Comparison of ENCODE assay signal across 14 cellular contexts in the genomic region with DNA sequence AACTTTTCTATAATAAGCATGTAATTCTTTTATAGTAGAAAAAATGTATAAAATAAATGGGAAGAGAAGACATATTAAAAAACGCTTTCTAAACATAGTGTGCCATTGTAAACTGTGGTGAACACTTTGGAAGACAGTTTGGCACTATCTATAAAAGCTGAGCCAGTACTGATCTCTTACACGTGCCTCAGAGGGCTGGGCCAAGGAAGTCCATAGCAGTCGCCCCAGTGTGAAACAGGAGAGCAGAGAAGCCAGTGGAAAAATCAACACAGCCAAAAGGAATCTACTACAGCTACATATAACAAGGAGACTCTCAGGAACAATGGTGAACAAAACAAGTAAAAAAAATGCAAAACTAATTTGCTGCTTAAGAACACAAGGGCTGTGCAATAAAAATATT.
"Had no signal": no experiment of that assay in that cellular context is flagged by ENCODE, and none has a peak within 500 bp of the region (broad histone marks: within the 10 kb centered on the region; RNA-seq: fewer than 3 reads in every experiment).

No MANE protein-coding gene starts in this region.

- H3K4me3 ChIP-seq: lung, SJSA1, upper lobe of right lung had no signal

- H3K9me3 ChIP-seq: SJSA1, upper lobe of right lung had no signal

- H3K4me1 ChIP-seq: SJSA1, upper lobe of right lung had no signal

- H3K4me3 Mint-ChIP-seq: activated naive CD4-positive, alpha-beta T cell treated with anti-CD3 and anti-CD28 coated beads for 36 hours; dendritic cell treated with granulocyte-macrophage colony-stimulating factor and Interleukin-4, amounts not matched to agents 40 ng/mL and 50 ng/mL, for 4 days; naive thymus-derived CD4-positive, alpha-beta T cell; stimulated activated naive CD8-positive, alpha-beta T cell treated with anti-CD3 and anti-CD28 coated beads, Interleukin-15, Interleukin-2, amounts not matched to agents 100 ng/mL and 50 ng/mL, for 24 hours had no signal

- ATAC-seq: esophagus mucosa; naive thymus-derived CD4-positive, alpha-beta T cell; upper lobe of right lung had no signal

- H3K27me3 ChIP-seq: SJSA1, upper lobe of right lung had no signal

- H3K27ac ChIP-seq: SJSA1, upper lobe of right lung had no signal

- H3K27me3 Mint-ChIP-seq: dendritic cell treated with granulocyte-macrophage colony-stimulating factor and Interleukin-4, amounts not matched to agents 40 ng/mL and 50 ng/mL, for 4 days; naive thymus-derived CD4-positive, alpha-beta T cell; stimulated activated naive CD8-positive, alpha-beta T cell treated with anti-CD3 and anti-CD28 coated beads, Interleukin-15, Interleukin-2, amounts not matched to agents 100 ng/mL and 50 ng/mL, for 24 hours had no signal

- H3K9me3 Mint-ChIP-seq: activated naive CD4-positive, alpha-beta T cell treated with anti-CD3 and anti-CD28 coated beads for 36 hours; dendritic cell treated with granulocyte-macrophage colony-stimulating factor and Interleukin-4, amounts not matched to agents 40 ng/mL and 50 ng/mL, for 4 days; stimulated activated naive CD8-positive, alpha-beta T cell treated with anti-CD3 and anti-CD28 coated beads, Interleukin-15, Interleukin-2, amounts not matched to agents 100 ng/mL and 50 ng/mL, for 24 hours had no signal

- DNase-seq: activated CD4-positive, alpha-beta T cell treated with anti-CD3 and anti-CD28 coated beads for 48 hours; activated CD8-positive, alpha-beta memory T cell treated with anti-CD3 and anti-CD28 coated beads for 24 hours; activated naive CD4-positive, alpha-beta T cell treated with anti-CD3 and anti-CD28 coated beads for 36 hours; central memory CD4-positive, alpha-beta T cell; naive thymus-derived CD4-positive, alpha-beta T cell; nucleus accumbens; stimulated activated CD4-positive, alpha-beta T cell treated with anti-CD3 and anti-CD28 coated beads, Interleukin-2, amount 100 ng/mL, for 48 hours; stimulated activated CD8-positive, alpha-beta memory T cell treated with anti-CD3 and anti-CD28 coated beads, Interleukin-4, amount 100 ng/mL, for 48 hours; upper lobe of right lung had no signal

- H3K27ac Mint-ChIP-seq: activated naive CD4-positive, alpha-beta T cell treated with anti-CD3 and anti-CD28 coated beads for 36 hours; dendritic cell treated with granulocyte-macrophage colony-stimulating factor and Interleukin-4, amounts not matched to agents 40 ng/mL and 50 ng/mL, for 4 days; stimulated activated naive CD8-positive, alpha-beta T cell treated with anti-CD3 and anti-CD28 coated beads, Interleukin-15, Interleukin-2, amounts not matched to agents 100 ng/mL and 50 ng/mL, for 24 hours had no signal
